Comparison of ENCODE assay signal across 1 cellular context in genomic region chr2:53490659-53491058, GRCh38.
TF ChIP-seq lines count a peak whose summit lies in the region.

No MANE protein-coding gene starts in this region.

TF ChIP-seq in HepG2, 621 proteins besides CTCF, POLR2A, EP300 and RAD21 (continued from another document):
- TF ChIP-seq KIAA2018 (CRISPR knock-in tag; IDR thresholded peaks at IDR 0.05; ENCODE audit: borderline replicate concordance) (no peak), ZBTB37 (CRISPR knock-in tag; IDR thresholded peaks at IDR 0.05) (no peak), ZNF546 (CRISPR knock-in tag; conservative IDR thresholded peaks at IDR 0.05) (no peak)
